ENCODE assay signal across 8 cellular contexts in genomic region chr10:43076311-43076875, GRCh38. TPM values are rescaled to one million over a fixed set of nuclear protein-coding genes. Genes with fewer than 3 reads are reported as not detected.
DNase-seq lines count a peak whose midpoint lies in the region; ATAC-seq, FAIRE-seq and TF ChIP-seq lines count a peak whose summit lies in the region.

No MANE protein-coding gene starts in this region.

- H3K36me3 ChIP-seq in right atrium auricular region (no peaks in the 10 kb centered on the region), brain microvascular endothelial cell (replicated peaks) (no peaks in the 10 kb centered on the region), urinary bladder (ENCODE audit: insufficient read depth) (no peaks in the 10 kb centered on the region)
- no peaks in the 10 kb centered on the region for H3K36me3 ChIP-seq in CD8-positive, alpha-beta memory T cell (ENCODE audit: insufficient read depth, low read length)

- ATAC-seq in Right ventricle myocardium superior (ENCODE audit: poor library complexity) = peak; percentile 56
- no peak for ATAC-seq in memory B cell (ENCODE audit: low read depth)
- no peak for ATAC-seq in GM18907 (IDR thresholded peaks at IDR 0.05; ENCODE audit: unreplicated experiment)

- H3K27me3 Mint-ChIP-seq in memory B cell = peaks cover 24% of the 10 kb centered on the region
- H3K27me3 Mint-ChIP-seq in CD8-positive, alpha-beta memory T cell = peaks cover 18 to 46% of the 10 kb centered on the region in 2 donors

- H3K4me3 Mint-ChIP-seq in memory B cell = peak overlapping the region; percentile 44
- peak overlapping the region in 3 of 7 donors; percentile 19 to 41 (median 33) for H3K4me3 Mint-ChIP-seq in CD8-positive, alpha-beta memory T cell

- DNase-seq in Right ventricle myocardium superior (peak; percentile 52), right atrium auricular region (ENCODE audit: low spot score) (no peak), brain microvascular endothelial cell (no peak), memory B cell (ENCODE audit: low spot score in 2 of 2) (no peak), D721Med (ENCODE audit: insufficient read length, low spot score) (no peak)
- no peak for DNase-seq in CD8-positive, alpha-beta memory T cell

- POLR2A ChIA-PET in CD8-positive, alpha-beta memory T cell (lab: Charles Lee) = no interaction called here

- no peaks in the 10 kb centered on the region for H3K36me3 Mint-ChIP-seq in memory B cell
- H3K36me3 Mint-ChIP-seq in CD8-positive, alpha-beta memory T cell = no peaks in the 10 kb centered on the region

- H3K27me3 ChIP-seq in right atrium auricular region (peaks cover 0 to 22% of the 10 kb centered on the region in 2 donors), brain microvascular endothelial cell (replicated peaks) (peaks cover 37% of the 10 kb centered on the region)
- H3K27me3 ChIP-seq in CD8-positive, alpha-beta memory T cell (ENCODE audit: insufficient read depth, low read length, poor library complexity, severe bottlenecking) = peaks cover 6% of the 10 kb centered on the region

- FAIRE-seq in D721Med (lab: Jason Lieb, UNC) = no peak

- in situ Hi-C loops in brain microvascular endothelial cell (cut with HindIII; ENCODE audit: low pct_ligation_motif_present, low sequenced_read_pairs) = no loop called here

- no peak overlapping the region for H3K27ac Mint-ChIP-seq in memory B cell
- no peak overlapping the region for H3K27ac Mint-ChIP-seq in CD8-positive, alpha-beta memory T cell

- H3K4me1 ChIP-seq in right atrium auricular region = peaks cover 0 to 9% of the 10 kb centered on the region in 2 donors
- no peaks in the 10 kb centered on the region for H3K4me1 ChIP-seq in urinary bladder (ENCODE audit: insufficient read depth)
- H3K4me1 ChIP-seq in CD8-positive, alpha-beta memory T cell (ENCODE audit: insufficient read depth, low read length) = no peaks in the 10 kb centered on the region

- peaks cover 3% of the 10 kb centered on the region for H3K4me1 Mint-ChIP-seq in memory B cell
- peaks cover 0 to 16% (median 1%) of the 10 kb centered on the region in 3 donors for H3K4me1 Mint-ChIP-seq in CD8-positive, alpha-beta memory T cell

- intact Hi-C loops in Right ventricle myocardium superior (cut with DNase I) = loop anchor here (10.0 kb wide), 1 partner anchor 112 kb away; no protein-coding TSS in a partner anchor

- WGBS in urinary bladder = 1% methylated on average over 41 of the region's 45 CpGs

- CTCF ChIA-PET in CD8-positive, alpha-beta memory T cell (lab: Charles Lee) = no interaction called here

- H3K27ac ChIP-seq in right atrium auricular region (no peak overlapping the region), brain microvascular endothelial cell (no peak overlapping the region), urinary bladder (ENCODE audit: low read depth) (no peak overlapping the region)
- H3K27ac ChIP-seq in CD8-positive, alpha-beta memory T cell (ENCODE audit: low read depth, low read length) = no peak overlapping the region

- H3K4me3 ChIP-seq in right atrium auricular region (peak overlapping the region in 1 of 2 donors; percentile 47), brain microvascular endothelial cell (ENCODE audit: low read depth, low read length) (peak overlapping the region; percentile 20), urinary bladder (ENCODE audit: low read depth, low read length) (peak overlapping the region; percentile 44)
- no peak overlapping the region for H3K4me3 ChIP-seq in CD8-positive, alpha-beta memory T cell (ENCODE audit: low read length)

- no peaks in the 10 kb centered on the region for H3K9me3 ChIP-seq in right atrium auricular region
- H3K9me3 ChIP-seq in CD8-positive, alpha-beta memory T cell (ENCODE audit: low read length) = no peaks in the 10 kb centered on the region

- TF ChIP-seq CTCF in right atrium auricular region (IDR thresholded peaks at IDR 0.05) (no peak), brain microvascular endothelial cell (IDR thresholded peaks at IDR 0.05; ENCODE audit: low read depth, low read length, missing control alignments) (no peak), D721Med (IDR thresholded peaks at IDR 0.05; ENCODE audit: insufficient read depth, missing control alignments) (no peak)

- no peaks in the 10 kb centered on the region for H3K9me3 Mint-ChIP-seq in memory B cell
- H3K9me3 Mint-ChIP-seq in CD8-positive, alpha-beta memory T cell = no peaks in the 10 kb centered on the region

RNA-seq across cellular contexts. Expression of gene RET, which starts 0.5 kb away (rescaled TPM):
- total RNA-seq in Right ventricle myocardium superior = 6.6 TPM
- total RNA-seq in right atrium auricular region = under 1 TPM; 0.12 to 0.44 TPM
- 2.7 TPM for total RNA-seq in urinary bladder
- 1.6 TPM for polyA plus RNA-seq in urinary bladder
- total RNA-seq in CD8-positive, alpha-beta memory T cell = under 1 TPM in 1 of 2 experiments, not detected in 1; 0.24 TPM
- polyA plus RNA-seq in CD8-positive, alpha-beta memory T cell = 0.06 TPM
